1 cellular context compared by ENCODE assay signal in genomic region chr14:76961631-76962302, GRCh38.
TF ChIP-seq lines count a peak whose summit lies in the region.

No MANE protein-coding gene starts in this region.

TF ChIP-seq in HepG2, 621 proteins besides CTCF, POLR2A, EP300 and RAD21 (continued from another document and continues in another):
- TF ChIP-seq ZNF280D (CRISPR knock-in tag; IDR thresholded peaks at IDR 0.05): no peak; the same call in 1 of the 2 replicates
- TF ChIP-seq ZNF460 (CRISPR knock-in tag; IDR thresholded peaks at IDR 0.05; ENCODE audit: borderline replicate concordance): no peak; the same call in 1 of the 2 replicates
- no peak for TF ChIP-seq GABPA (IDR thresholded peaks at IDR 0.05; ENCODE audit: low read depth, low read length)
- peak; percentile 74 for TF ChIP-seq GABPA (CRISPR knock-in tag; IDR thresholded peaks at IDR 0.05; ENCODE audit: low read depth)
- no peak for TF ChIP-seq ZNF546 (CRISPR knock-in tag; conservative IDR thresholded peaks at IDR 0.05)
- TF ChIP-seq NFE2 (CRISPR knock-in tag; IDR thresholded peaks at IDR 0.05): no peak
- TF ChIP-seq ZNF770 (CRISPR knock-in tag; IDR thresholded peaks at IDR 0.05): no peak
- no peak for TF ChIP-seq ZNF660 (CRISPR knock-in tag; IDR thresholded peaks at IDR 0.05; ENCODE audit: borderline replicate concordance, low read depth)
- TF ChIP-seq ZNF414 (CRISPR knock-in tag; IDR thresholded peaks at IDR 0.05): no peak
- no peak for TF ChIP-seq MED8 (CRISPR knock-in tag; IDR thresholded peaks at IDR 0.05; ENCODE audit: insufficient replicate concordance)
- peak; percentile 82 for TF ChIP-seq HMG20B (CRISPR knock-in tag; conservative IDR thresholded peaks at IDR 0.05)
- no peak for TF ChIP-seq ZNF484 (CRISPR knock-in tag; IDR thresholded peaks at IDR 0.05; ENCODE audit: borderline replicate concordance, low read depth)
- no peak for TF ChIP-seq ZKSCAN8 (CRISPR knock-in tag; IDR thresholded peaks at IDR 0.05; ENCODE audit: borderline replicate concordance)
- TF ChIP-seq SOX13 (IDR thresholded peaks at IDR 0.05): no peak
- TF ChIP-seq SOX13 (CRISPR knock-in tag; conservative IDR thresholded peaks at IDR 0.05 in 1 of 2, IDR thresholded peaks at IDR 0.05 in 1 of 2): peak in 1 of 2 experiments; percentile 55; a peak in 1 of 4 replicates
- TF ChIP-seq RARA (CRISPR knock-in tag; IDR thresholded peaks at IDR 0.05): peak; percentile 82
- TF ChIP-seq ZIK1 (CRISPR knock-in tag; IDR thresholded peaks at IDR 0.05; ENCODE audit: borderline replicate concordance, low read depth): no peak
- TF ChIP-seq SAP130 (CRISPR knock-in tag; IDR thresholded peaks at IDR 0.05; ENCODE audit: low read depth): peak; percentile 80
- no peak for TF ChIP-seq BRCA1 (CRISPR knock-in tag; IDR thresholded peaks at IDR 0.05)
- TF ChIP-seq TRIM24 (CRISPR knock-in tag; IDR thresholded peaks at IDR 0.05): no peak
- no peak for TF ChIP-seq LCORL (IDR thresholded peaks at IDR 0.05)
- peak; percentile 92 for TF ChIP-seq LCORL (CRISPR knock-in tag; IDR thresholded peaks at IDR 0.05)
- TF ChIP-seq SMC3 (IDR thresholded peaks at IDR 0.05; ENCODE audit: low read length): no peak
- TF ChIP-seq CENPT (CRISPR knock-in tag; IDR thresholded peaks at IDR 0.05; ENCODE audit: low read depth): no peak
- no peak for TF ChIP-seq BCLAF1 (IDR thresholded peaks at IDR 0.05)
- peak; percentile 46; the same call in 1 of the 2 replicates for TF ChIP-seq ZNF501 (CRISPR knock-in tag; IDR thresholded peaks at IDR 0.05)
- no peak for TF ChIP-seq PLSCR1 (CRISPR knock-in tag; IDR thresholded peaks at IDR 0.05; ENCODE audit: borderline replicate concordance)
- 0 out of 2 replicates have a peak, but pooled peaks have one; percentile 64 for TF ChIP-seq ZNF878 (CRISPR knock-in tag; IDR thresholded peaks at IDR 0.05)
- no peak for TF ChIP-seq SAFB2 (CRISPR knock-in tag; IDR thresholded peaks at IDR 0.05; ENCODE audit: borderline replicate concordance, low read depth)
- TF ChIP-seq NFYC (CRISPR knock-in tag; IDR thresholded peaks at IDR 0.05): peak; percentile 23; the same call in 1 of the 2 replicates
- no peak for TF ChIP-seq PAF1 (CRISPR knock-in tag; IDR thresholded peaks at IDR 0.05)
- no peak for TF ChIP-seq ARNTL (CRISPR knock-in tag; IDR thresholded peaks at IDR 0.05)
- no peak for TF ChIP-seq TRIM22 (IDR thresholded peaks at IDR 0.05)
- no peak for TF ChIP-seq FOXO1 (CRISPR knock-in tag; IDR thresholded peaks at IDR 0.05)
- TF ChIP-seq ZNF225 (CRISPR knock-in tag; IDR thresholded peaks at IDR 0.05): no peak
- TF ChIP-seq MATR3 (CRISPR knock-in tag; IDR thresholded peaks at IDR 0.05): no peak
- TF ChIP-seq RCOR2 (CRISPR knock-in tag; IDR thresholded peaks at IDR 0.05): no peak; the same call in 1 of the 2 replicates
- 0 out of 2 replicates have a peak, but pooled peaks have one; percentile 12 for TF ChIP-seq ZNF12 (CRISPR knock-in tag; IDR thresholded peaks at IDR 0.05)
- TF ChIP-seq ZNF33B (CRISPR knock-in tag; IDR thresholded peaks at IDR 0.05): no peak
- peak; percentile 65; the same call in 1 of the 2 replicates for TF ChIP-seq ZNF281 (CRISPR knock-in tag; IDR thresholded peaks at IDR 0.05; ENCODE audit: borderline replicate concordance)
- TF ChIP-seq CCAR2 (optimal IDR thresholded peaks at IDR 0.05; ENCODE audit: low read depth, low read length): no peak
- TF ChIP-seq MTA1 (CRISPR knock-in tag; IDR thresholded peaks at IDR 0.05; ENCODE audit: borderline replicate concordance): no peak
- TF ChIP-seq SRY (CRISPR knock-in tag; IDR thresholded peaks at IDR 0.05): 0 out of 2 replicates have a peak, but pooled peaks have one; percentile 38
- 0 out of 2 replicates have a peak, but pooled peaks have one; percentile 1 for TF ChIP-seq CEBPG (CRISPR knock-in tag; IDR thresholded peaks at IDR 0.05)
- TF ChIP-seq ZNF383 (CRISPR knock-in tag; IDR thresholded peaks at IDR 0.05; ENCODE audit: borderline replicate concordance): no peak
- TF ChIP-seq SALL2 (CRISPR knock-in tag; IDR thresholded peaks at IDR 0.05): no peak
- TF ChIP-seq ZNF10 (CRISPR knock-in tag; IDR thresholded peaks at IDR 0.05; ENCODE audit: borderline replicate concordance, low read depth): no peak
- 0 out of 2 replicates have a peak, but pooled peaks have one; percentile 28 for TF ChIP-seq TFE3 (CRISPR knock-in tag; IDR thresholded peaks at IDR 0.05)
- no peak for TF ChIP-seq CC2D1A (CRISPR knock-in tag; IDR thresholded peaks at IDR 0.05)
- no peak for TF ChIP-seq ZMYM4 (CRISPR knock-in tag; IDR thresholded peaks at IDR 0.05)
- no peak for TF ChIP-seq TCF12 (IDR thresholded peaks at IDR 0.05)
- no peak for TF ChIP-seq TCF12 (CRISPR knock-in tag; IDR thresholded peaks at IDR 0.05)
- TF ChIP-seq HOXA3 (CRISPR knock-in tag; IDR thresholded peaks at IDR 0.05): peak; percentile 55
- peak; percentile 63; the same call in 1 of the 2 replicates for TF ChIP-seq SOX5 (CRISPR knock-in tag; IDR thresholded peaks at IDR 0.05; ENCODE audit: borderline replicate concordance)
- TF ChIP-seq KAT7 (CRISPR knock-in tag; IDR thresholded peaks at IDR 0.05; ENCODE audit: borderline replicate concordance): no peak
- no peak for TF ChIP-seq PCBP1 (IDR thresholded peaks at IDR 0.05; ENCODE audit: borderline replicate concordance, low read depth, low read length)
- no peak for TF ChIP-seq ZFP1 (CRISPR knock-in tag; IDR thresholded peaks at IDR 0.05)
- TF ChIP-seq CHCHD3 (CRISPR knock-in tag; IDR thresholded peaks at IDR 0.05): no peak
- peak; percentile 43 for TF ChIP-seq HNRNPLL (IDR thresholded peaks at IDR 0.05; ENCODE audit: low read depth, low read length, poor library complexity, severe bottlenecking)
- TF ChIP-seq BCL6 (CRISPR knock-in tag; IDR thresholded peaks at IDR 0.05): peak; percentile 91
- TF ChIP-seq ZNF232 (CRISPR knock-in tag; IDR thresholded peaks at IDR 0.05; ENCODE audit: borderline replicate concordance): peak; percentile 44; the same call in 1 of the 2 replicates
- peak; percentile 38; the same call in 1 of the 2 replicates for TF ChIP-seq ZNF792 (CRISPR knock-in tag; IDR thresholded peaks at IDR 0.05)
- no peak for TF ChIP-seq ZNF619 (CRISPR knock-in tag; IDR thresholded peaks at IDR 0.05)
